ENCODE assay signal across 35 cellular contexts in the genomic region with DNA sequence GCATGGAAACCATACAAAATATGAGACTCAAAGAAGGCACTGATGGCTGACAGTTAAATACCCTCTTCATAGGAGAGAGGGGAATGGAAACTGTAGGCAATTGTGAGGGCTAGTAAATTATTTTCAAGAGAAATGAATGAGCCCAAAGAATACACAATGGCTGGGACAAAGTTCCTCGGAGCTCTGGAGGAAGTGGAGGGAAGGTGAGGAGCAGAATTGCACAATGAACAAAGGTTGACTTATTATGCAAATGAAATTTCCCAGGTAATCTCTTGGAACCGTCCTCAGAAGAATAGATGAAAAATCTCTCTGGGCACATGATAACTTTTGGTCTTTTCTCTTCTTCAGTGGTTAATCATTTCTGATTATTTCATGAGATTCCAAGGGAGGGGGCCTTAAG.
DNase-seq lines count a peak whose midpoint lies in the region; ATAC-seq, FAIRE-seq and TF ChIP-seq lines count a peak whose summit lies in the region.
"Had no signal": no experiment of that assay in that cellular context is flagged by ENCODE, and none has a peak within 500 bp of the region (broad histone marks: within the 10 kb centered on the region; RNA-seq: fewer than 3 reads in every experiment).

No MANE protein-coding gene starts in this region.

- DNase-seq in HepG2 (ENCODE audit: low spot score) (peak; percentile 3), right lobe of liver (no peak), left colon (no peak), mucosa of descending colon (no peak), small intestine (peak; percentile 0), SHP77 treated with DMSO at 0.1 percent for 48 hours (lab: John Stamatoyannopoulos, UW) (no peak)
- DNase-seq: 8988T; ACHN; AML-193; BE2C; C1 segment of cervical spinal cord; Caco-2; Calu3; CD4-positive, alpha-beta memory T cell; CD4-positive, alpha-beta T cell; CD4-positive, CD25-positive, alpha-beta regulatory T cell; CD8-positive, alpha-beta memory T cell; CD8-positive, alpha-beta T cell; COR-L47; DMS 273 treated with DMSO at 0.1 percent for 48 hours; DMS153; DMS53; DMS79; DMS79 treated with DMSO at 0.1 percent for 48 hours; DND-41; EL had no signal

- FAIRE-seq in HepG2 (lab: Jason Lieb, UNC) (no peak), small intestine (lab: Jason Lieb, UNC) (no peak)
- FAIRE-seq: A204.1, A549, D721Med had no signal

- H3K4me3 ChIP-seq in HepG2 (replicated peaks in 1 of 3; ENCODE audit: insufficient read depth in 1 of 3, low read depth in 2 of 3, low read length in 3 of 3) = no peak overlapping the region
- H3K4me3 ChIP-seq in right lobe of liver = no peak overlapping the region
- no peak overlapping the region for H3K4me3 ChIP-seq in mucosa of descending colon
- no peak overlapping the region for H3K4me3 ChIP-seq in small intestine (ENCODE audit: low read depth in 1 of 2, low read length in 2 of 2)
- H3K4me3 ChIP-seq: A549; BLaER1; BLaER1 treated with 17β-estradiol and CSF1 and Interleukin-3, amounts not matched to agents 10 nM and 100 nM had no signal

- TF ChIP-seq POLR2A in HepG2 (IDR thresholded peaks at IDR 0.05; ENCODE audit: insufficient read depth in 1 of 2, low read depth in 2 of 2, low read length in 2 of 2) = no peak
- TF ChIP-seq POLR2A in right lobe of liver (IDR thresholded peaks at IDR 0.05) = no peak

- H3K9me3 ChIP-seq in HepG2 (ENCODE audit: low read length) (no peaks in the 10 kb centered on the region), right lobe of liver (no peaks in the 10 kb centered on the region), mucosa of descending colon (no peaks in the 10 kb centered on the region), small intestine (ENCODE audit: control insufficient read depth, low read depth) (no peaks in the 10 kb centered on the region)
- H3K9me3 ChIP-seq: A549, BE2C, BLaER1, Caco-2 had no signal

- H3K4me2 ChIP-seq in HepG2 (ENCODE audit: low read depth, low read length) = no peak overlapping the region
- H3K4me2 ChIP-seq: A549; BLaER1; BLaER1 treated with 17β-estradiol and CSF1 and Interleukin-3, amounts not matched to agents 10 nM and 100 nM had no signal

- H2AFZ ChIP-seq in HepG2 (ENCODE audit: low read length) = no peak overlapping the region

- H3K4me1 ChIP-seq in HepG2 (ENCODE audit: insufficient read depth, low read length) (peaks cover 19% of the 10 kb centered on the region), right lobe of liver (no peaks in the 10 kb centered on the region), mucosa of descending colon (ENCODE audit: low read depth) (no peaks in the 10 kb centered on the region), small intestine (ENCODE audit: control insufficient read depth in 2 of 2, insufficient read depth in 1 of 2, low read depth in 1 of 2, low read length in 1 of 2) (no peaks in the 10 kb centered on the region)
- H3K4me1 ChIP-seq: A549; BE2C; BLaER1; BLaER1 treated with 17β-estradiol and CSF1 and Interleukin-3, amounts not matched to agents 10 nM and 100 nM; Caco-2 had no signal

- BruUV-seq in HepG2 (replicated peaks; lab: Mats Ljungman, UMichigan) = no TSS peak

- TF ChIP-seq CTCF in HepG2 (CRISPR knock-in tag; IDR thresholded peaks at IDR 0.05) (no peak), right lobe of liver (IDR thresholded peaks at IDR 0.05) (no peak), mucosa of descending colon (IDR thresholded peaks at IDR 0.05) (no peak)

- CTCF ChIA-PET in HepG2 (lab: Yijun Ruan, JAX; ENCODE audit: low intra/inter-chr PET ratio, low total read pairs) = no interaction called here

- H3K79me2 ChIP-seq in HepG2 (ENCODE audit: insufficient read depth, low read length) = no peaks in the 10 kb centered on the region

- POLR2A ChIA-PET in HepG2 (lab: Yijun Ruan, JAX) = no interaction called here

- H3K9ac ChIP-seq in HepG2 (ENCODE audit: insufficient read depth, low read depth, low read length) = no peak overlapping the region
- H3K9ac ChIP-seq: BLaER1; BLaER1 treated with 17β-estradiol and CSF1 and Interleukin-3, amounts not matched to agents 10 nM and 100 nM had no signal

- WGBS in HepG2 (ENCODE audit: low lambda C conversion rate) = 0% methylated on average over 2 of the region's 2 CpGs
- 33% methylated on average over 2 of the region's 2 CpGs for WGBS in right lobe of liver (ENCODE audit: insufficient coverage, low coverage, low lambda C conversion rate, missing lambda C conversion rate)
- 7 to 50% (median 31%) methylated on average over 2 of the region's 2 CpGs for WGBS in small intestine, 3 donors

- intact Hi-C loops in HepG2 (cut with micrococcal nuclease; ENCODE audit: unreplicated experiment) (no loop called here), right lobe of liver (cut with DNase I) (no loop called here), left colon (cut with DNase I, micrococcal nuclease) (no loop called here), mucosa of descending colon (cut with DNase I, micrococcal nuclease) (no loop called here)

- TF ChIP-seq EP300 in HepG2 (IDR thresholded peaks at IDR 0.05; ENCODE audit: low read depth in 2 of 2, low read length in 2 of 2) = no peak
- TF ChIP-seq EP300 in HepG2 (CRISPR knock-in tag; IDR thresholded peaks at IDR 0.05; ENCODE audit: borderline replicate concordance) = no peak

- no peaks in the 10 kb centered on the region for H4K20me1 ChIP-seq in HepG2 (ENCODE audit: insufficient read depth, low read length)
- H4K20me1 ChIP-seq: BLaER1; BLaER1 treated with 17β-estradiol and CSF1 and Interleukin-3, amounts not matched to agents 10 nM and 100 nM had no signal

- ATAC-seq in HepG2 (peak; percentile 45; the same call in 2 of the 3 replicates), right lobe of liver (no peak), left colon (peak; percentile 58), mucosa of descending colon (peak; percentile 56), HG03354 (IDR thresholded peaks at IDR 0.05; ENCODE audit: poor library complexity, severe bottlenecking, unreplicated experiment) (no peak), HG02763 (IDR thresholded peaks at IDR 0.05; ENCODE audit: unreplicated experiment) (no peak)
- ATAC-seq: A549; CD8-positive, alpha-beta T cell had no signal

- H3K27ac ChIP-seq in HepG2 (ENCODE audit: extremely low read length, insufficient read depth, low read length) (no peak overlapping the region), right lobe of liver (no peak overlapping the region), small intestine (ENCODE audit: low read depth in 1 of 2, low read length in 1 of 2) (no peak overlapping the region)
- H3K27ac ChIP-seq: 22Rv1; A549; BLaER1; BLaER1 treated with 17β-estradiol and CSF1 and Interleukin-3, amounts not matched to agents 10 nM and 100 nM; C4-2B had no signal

- TF ChIP-seq RAD21 in HepG2 (CRISPR knock-in tag; IDR thresholded peaks at IDR 0.05) = no peak

- in situ Hi-C loops in HepG2 (cut with HindIII; ENCODE audit: extremely low pct_ligation_motif_present, low pct_unique_long_range_greater_than_20kb) = no loop called here

- H3K27me3 ChIP-seq in HepG2 (ENCODE audit: control insufficient read depth in 1 of 2, insufficient read depth in 2 of 2, low read length in 2 of 2) (no peaks in the 10 kb centered on the region), right lobe of liver (no peaks in the 10 kb centered on the region), small intestine (ENCODE audit: control insufficient read depth in 2 of 2, insufficient read depth in 2 of 2, low read length in 2 of 2) (no peaks in the 10 kb centered on the region)
- H3K27me3 ChIP-seq: BE2C; BLaER1; BLaER1 treated with 17β-estradiol and CSF1 and Interleukin-3, amounts not matched to agents 10 nM and 100 nM had no signal

- no peaks in the 10 kb centered on the region for H3K36me3 ChIP-seq in HepG2 (replicated peaks in 1 of 2; ENCODE audit: control insufficient read depth in 1 of 2, insufficient read depth in 2 of 2, low read length in 2 of 2)
- no peaks in the 10 kb centered on the region for H3K36me3 ChIP-seq in right lobe of liver
- H3K36me3 ChIP-seq in mucosa of descending colon (ENCODE audit: low read depth) = no peaks in the 10 kb centered on the region
- no peaks in the 10 kb centered on the region for H3K36me3 ChIP-seq in small intestine (ENCODE audit: control insufficient read depth in 2 of 2, insufficient read depth in 2 of 2, low read length in 2 of 2)
- H3K36me3 ChIP-seq: BE2C; BLaER1; BLaER1 treated with 17β-estradiol and CSF1 and Interleukin-3, amounts not matched to agents 10 nM and 100 nM had no signal

TF ChIP-seq in HepG2, 621 proteins besides CTCF, POLR2A, EP300 and RAD21 (continues in another document):
- 0 out of 2 replicates have a peak, but pooled peaks have one; percentile 20 for TF ChIP-seq HNF4G (IDR thresholded peaks at IDR 0.05; ENCODE audit: borderline replicate concordance, low read depth, low read length)
- no peak for TF ChIP-seq HNF4G (CRISPR knock-in tag; IDR thresholded peaks at IDR 0.05; ENCODE audit: borderline replicate concordance, low read depth)
- TF ChIP-seq SOX5 (CRISPR knock-in tag; IDR thresholded peaks at IDR 0.05; ENCODE audit: borderline replicate concordance) = 0 out of 2 replicates have a peak, but pooled peaks have one; percentile 17

Comparison
In these comparisons a context has a peak if more than half of its experiments do, and no peak if none do; other contexts are left out.
1. ATAC-seq: peak in HepG2 (single experiment), left colon (single experiment) and mucosa of descending colon (single experiment); none in right lobe of liver (0 of 4), HG03354 (single experiment) and HG02763 (single experiment).
2. DNase-seq: peak in HepG2 (single experiment) and small intestine (single experiment); none in right lobe of liver (0 of 3), left colon (0 of 2), mucosa of descending colon (0 of 3) and SHP77 treated with DMSO at 0.1 percent for 48 hours (single experiment).